8 cellular contexts compared by ENCODE assay signal in genomic region chr22:31400023-31400397, GRCh38. TPM values are rescaled to one million over a fixed set of nuclear protein-coding genes. Genes with fewer than 3 reads are reported as not detected.
DNase-seq lines count a peak whose midpoint lies in the region; ATAC-seq and TF ChIP-seq lines count a peak whose summit lies in the region.

No MANE protein-coding gene starts in this region.

- H3K9me3 Mint-ChIP-seq in mesothelial cell of epicardium: no peaks in the 10 kb centered on the region

- peak overlapping the region; percentile 91 for H3K4me3 Mint-ChIP-seq in mesothelial cell of epicardium

- TF ChIP-seq POLR2A in NB4 (IDR thresholded peaks at IDR 0.05; ENCODE audit: extremely low read depth, insufficient read length): no peak

- peak overlapping the region; percentile 93 for H3K27ac Mint-ChIP-seq in mesothelial cell of epicardium

- no peak for ATAC-seq in GM18502 (IDR thresholded peaks at IDR 0.05; ENCODE audit: poor library complexity, unreplicated experiment)

- TF ChIP-seq CTCF in NB4 (IDR thresholded peaks at IDR 0.05; ENCODE audit: low read depth, low read length) (no peak), mesothelial cell of epicardium (IDR thresholded peaks at IDR 0.05; ENCODE audit: unreplicated experiment) (no peak)

- H3K4me3 ChIP-seq in NB4 (ENCODE audit: low read depth, low read length): peak overlapping the region; percentile 82

- H3K27ac ChIP-seq in cingulate gyrus (ENCODE audit: low read depth, low read length): peak overlapping the region; percentile 30

- peaks cover 17% of the 10 kb centered on the region for H3K4me1 Mint-ChIP-seq in mesothelial cell of epicardium

- peaks cover 13% of the 10 kb centered on the region for H3K36me3 Mint-ChIP-seq in mesothelial cell of epicardium

- DNase-seq in COLO829 (ENCODE audit: low spot score) (peak; percentile 20), NB4 (ENCODE audit: low read depth) (peak; percentile 14), mesothelial cell of epicardium (ENCODE audit: low spot score in 2 of 2, unreplicated experiment in 2 of 2) (no peak), NCI-H446 (lab: John Stamatoyannopoulos, UW) (no peak), C1 segment of cervical spinal cord (lab: John Stamatoyannopoulos, UW) (no peak), AML-193 (lab: John Stamatoyannopoulos, UW) (no peak)

- no peaks in the 10 kb centered on the region for H3K27me3 Mint-ChIP-seq in mesothelial cell of epicardium (ENCODE audit: low read depth)

RNA-seq across cellular contexts. Expression of gene DRG1, which starts 0.6 kb away (rescaled TPM):
- total RNA-seq in mesothelial cell of epicardium: 57.8 to 62.9 TPM (median 59.1 TPM) in 3 replicates

RNA-seq across cellular contexts. Expression of gene PATZ1, which starts 53.9 kb away (rescaled TPM):
- 70.9 to 73.6 TPM (median 71.7 TPM) in 3 replicates for total RNA-seq in mesothelial cell of epicardium

Comparison
In these comparisons a context has a peak if more than half of its experiments do, and no peak if none do; other contexts are left out.
1. DNase-seq: peak in COLO829 (single experiment) and NB4 (single experiment); none in mesothelial cell of epicardium (0 of 2), NCI-H446 (0 of 2), C1 segment of cervical spinal cord (0 of 14) and AML-193 (0 of 2).